Comparison of ENCODE assay signal across 2 cellular contexts in the genomic region with DNA sequence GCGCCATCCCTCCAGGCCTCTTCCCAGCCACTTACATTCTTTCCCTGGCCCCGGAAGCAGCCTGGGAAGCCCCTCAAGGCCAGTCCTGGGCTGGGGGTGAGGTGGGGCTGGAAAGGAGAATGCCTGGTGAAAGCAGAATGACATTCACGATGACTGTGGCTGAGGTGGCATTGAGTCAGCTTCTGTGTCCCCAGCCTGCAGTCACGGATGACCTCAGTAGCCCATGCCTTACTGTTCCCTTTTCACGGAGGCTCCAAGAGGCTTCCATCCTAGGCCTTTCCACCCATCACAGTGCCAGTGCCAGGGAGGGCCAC.
TF ChIP-seq lines count a peak whose summit lies in the region.

No MANE protein-coding gene starts in this region.

TF ChIP-seq in IMR-90, 13 proteins besides CTCF, POLR2A, EP300 and RAD21:
- no peak for TF ChIP-seq RCOR1 (IDR thresholded peaks at IDR 0.05; ENCODE audit: insufficient replicate concordance, low read length)
- no peak for TF ChIP-seq FOS (IDR thresholded peaks at IDR 0.05; ENCODE audit: low read depth, low read length)
- TF ChIP-seq, protein P1, sequence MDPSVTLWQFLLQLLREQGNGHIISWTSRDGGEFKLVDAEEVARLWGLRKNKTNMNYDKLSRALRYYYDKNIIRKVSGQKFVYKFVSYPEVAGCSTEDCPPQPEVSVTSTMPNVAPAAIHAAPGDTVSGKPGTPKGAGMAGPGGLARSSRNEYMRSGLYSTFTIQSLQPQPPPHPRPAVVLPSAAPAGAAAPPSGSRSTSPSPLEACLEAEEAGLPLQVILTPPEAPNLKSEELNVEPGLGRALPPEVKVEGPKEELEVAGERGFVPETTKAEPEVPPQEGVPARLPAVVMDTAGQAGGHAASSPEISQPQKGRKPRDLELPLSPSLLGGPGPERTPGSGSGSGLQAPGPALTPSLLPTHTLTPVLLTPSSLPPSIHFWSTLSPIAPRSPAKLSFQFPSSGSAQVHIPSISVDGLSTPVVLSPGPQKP (IDR thresholded peaks at IDR 0.05; ENCODE audit: borderline replicate concordance, low read depth, low read length), result no peak
- no peak for TF ChIP-seq MAFK (IDR thresholded peaks at IDR 0.05; ENCODE audit: low read depth, low read length)
- no peak for TF ChIP-seq NFE2L2 (IDR thresholded peaks at IDR 0.05; ENCODE audit: low read depth, low read length)
- TF ChIP-seq, protein P2, sequence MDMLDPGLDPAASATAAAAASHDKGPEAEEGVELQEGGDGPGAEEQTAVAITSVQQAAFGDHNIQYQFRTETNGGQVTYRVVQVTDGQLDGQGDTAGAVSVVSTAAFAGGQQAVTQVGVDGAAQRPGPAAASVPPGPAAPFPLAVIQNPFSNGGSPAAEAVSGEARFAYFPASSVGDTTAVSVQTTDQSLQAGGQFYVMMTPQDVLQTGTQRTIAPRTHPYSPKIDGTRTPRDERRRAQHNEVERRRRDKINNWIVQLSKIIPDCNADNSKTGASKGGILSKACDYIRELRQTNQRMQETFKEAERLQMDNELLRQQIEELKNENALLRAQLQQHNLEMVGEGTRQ (IDR thresholded peaks at IDR 0.05; ENCODE audit: low read depth, low read length), result no peak
- no peak for TF ChIP-seq CHD1 (IDR thresholded peaks at IDR 0.05; ENCODE audit: low read depth, low read length)
- TF ChIP-seq MAZ (IDR thresholded peaks at IDR 0.05; ENCODE audit: borderline replicate concordance, low read depth, low read length), result no peak
TF ChIP-seq in IMR-90: peak in this region for 0.

TF ChIP-seq in K562, 482 proteins besides CTCF, POLR2A, EP300 and RAD21:
- TF ChIP-seq, protein P3, sequence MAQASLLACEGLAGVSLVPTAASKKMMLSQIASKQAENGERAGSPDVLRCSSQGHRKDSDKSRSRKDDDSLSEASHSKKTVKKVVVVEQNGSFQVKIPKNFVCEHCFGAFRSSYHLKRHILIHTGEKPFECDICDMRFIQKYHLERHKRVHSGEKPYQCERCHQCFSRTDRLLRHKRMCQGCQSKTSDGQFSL (CRISPR knock-in tag; IDR thresholded peaks at IDR 0.05), result 0 out of 2 replicates have a peak, but pooled peaks have one; percentile 17
- TF ChIP-seq, protein P3 (tag; IDR thresholded peaks at IDR 0.05), result no peak
- TF ChIP-seq RB1 (IDR thresholded peaks at IDR 0.05; ENCODE audit: low read depth), result no peak
TF ChIP-seq in K562: peak in this region for 1.
